Comparison of ENCODE assay signal across 2 cellular contexts in the genomic region with DNA sequence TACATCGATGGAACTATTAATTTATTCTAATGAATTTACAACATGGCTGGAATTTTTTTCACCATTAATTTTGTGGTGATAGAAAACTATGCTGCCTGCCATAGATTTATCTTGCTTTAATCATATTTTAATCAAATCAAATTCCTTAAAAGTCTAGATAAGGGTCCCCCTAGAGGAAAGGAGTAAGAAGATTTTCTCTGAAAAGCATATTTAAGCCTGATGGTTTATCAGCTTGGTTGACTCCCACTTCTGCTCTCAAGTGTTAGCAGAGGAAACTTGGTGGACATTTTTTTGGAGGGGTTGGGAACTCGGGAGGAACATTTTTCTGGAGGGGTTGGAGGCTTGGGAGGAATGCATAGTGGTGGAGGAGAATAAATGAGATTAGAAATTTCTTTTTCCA.
TF ChIP-seq lines count a peak whose summit lies in the region.

No MANE protein-coding gene starts in this region.

TF ChIP-seq in IMR-90, 13 proteins besides CTCF, POLR2A, EP300 and RAD21 (continued from another document):
- TF ChIP-seq CHD1 (IDR thresholded peaks at IDR 0.05; ENCODE audit: low read depth, low read length) (no peak), RFX5 (IDR thresholded peaks at IDR 0.05; ENCODE audit: low read depth, low read length) (no peak), SMC3 (IDR thresholded peaks at IDR 0.05; ENCODE audit: low read depth, low read length) (no peak), NFE2L2 (IDR thresholded peaks at IDR 0.05; ENCODE audit: low read depth, low read length) (no peak), MXI1 (IDR thresholded peaks at IDR 0.05; ENCODE audit: borderline replicate concordance, low read depth, low read length) (no peak)

TF ChIP-seq in SK-N-SH treated with all-trans-retinoic acid at 6 μM for 48 hours, 23 proteins besides CTCF, POLR2A, EP300 and RAD21 (continued from another document):
- TF ChIP-seq, protein P1, sequence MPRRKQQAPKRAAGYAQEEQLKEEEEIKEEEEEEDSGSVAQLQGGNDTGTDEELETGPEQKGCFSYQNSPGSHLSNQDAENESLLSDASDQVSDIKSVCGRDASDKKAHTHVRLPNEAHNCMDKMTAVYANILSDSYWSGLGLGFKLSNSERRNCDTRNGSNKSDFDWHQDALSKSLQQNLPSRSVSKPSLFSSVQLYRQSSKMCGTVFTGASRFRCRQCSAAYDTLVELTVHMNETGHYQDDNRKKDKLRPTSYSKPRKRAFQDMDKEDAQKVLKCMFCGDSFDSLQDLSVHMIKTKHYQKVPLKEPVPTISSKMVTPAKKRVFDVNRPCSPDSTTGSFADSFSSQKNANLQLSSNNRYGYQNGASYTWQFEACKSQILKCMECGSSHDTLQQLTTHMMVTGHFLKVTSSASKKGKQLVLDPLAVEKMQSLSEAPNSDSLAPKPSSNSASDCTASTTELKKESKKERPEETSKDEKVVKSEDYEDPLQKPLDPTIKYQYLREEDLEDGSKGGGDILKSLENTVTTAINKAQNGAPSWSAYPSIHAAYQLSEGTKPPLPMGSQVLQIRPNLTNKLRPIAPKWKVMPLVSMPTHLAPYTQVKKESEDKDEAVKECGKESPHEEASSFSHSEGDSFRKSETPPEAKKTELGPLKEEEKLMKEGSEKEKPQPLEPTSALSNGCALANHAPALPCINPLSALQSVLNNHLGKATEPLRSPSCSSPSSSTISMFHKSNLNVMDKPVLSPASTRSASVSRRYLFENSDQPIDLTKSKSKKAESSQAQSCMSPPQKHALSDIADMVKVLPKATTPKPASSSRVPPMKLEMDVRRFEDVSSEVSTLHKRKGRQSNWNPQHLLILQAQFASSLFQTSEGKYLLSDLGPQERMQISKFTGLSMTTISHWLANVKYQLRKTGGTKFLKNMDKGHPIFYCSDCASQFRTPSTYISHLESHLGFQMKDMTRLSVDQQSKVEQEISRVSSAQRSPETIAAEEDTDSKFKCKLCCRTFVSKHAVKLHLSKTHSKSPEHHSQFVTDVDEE (CRISPR knock-in tag; IDR thresholded peaks at IDR 0.05), result no peak
- no peak for TF ChIP-seq OSR1 (CRISPR knock-in tag; IDR thresholded peaks at IDR 0.05)
- TF ChIP-seq, protein P2, sequence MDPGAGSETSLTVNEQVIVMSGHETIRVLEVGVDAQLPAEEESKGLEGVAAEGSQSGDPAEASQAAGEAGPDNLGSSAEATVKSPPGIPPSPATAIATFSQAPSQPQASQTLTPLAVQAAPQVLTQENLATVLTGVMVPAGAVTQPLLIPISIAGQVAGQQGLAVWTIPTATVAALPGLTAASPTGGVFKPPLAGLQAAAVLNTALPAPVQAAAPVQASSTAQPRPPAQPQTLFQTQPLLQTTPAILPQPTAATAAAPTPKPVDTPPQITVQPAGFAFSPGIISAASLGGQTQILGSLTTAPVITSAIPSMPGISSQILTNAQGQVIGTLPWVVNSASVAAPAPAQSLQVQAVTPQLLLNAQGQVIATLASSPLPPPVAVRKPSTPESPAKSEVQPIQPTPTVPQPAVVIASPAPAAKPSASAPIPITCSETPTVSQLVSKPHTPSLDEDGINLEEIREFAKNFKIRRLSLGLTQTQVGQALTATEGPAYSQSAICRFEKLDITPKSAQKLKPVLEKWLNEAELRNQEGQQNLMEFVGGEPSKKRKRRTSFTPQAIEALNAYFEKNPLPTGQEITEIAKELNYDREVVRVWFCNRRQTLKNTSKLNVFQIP (CRISPR knock-in tag; IDR thresholded peaks at IDR 0.05; ENCODE audit: borderline replicate concordance, low read depth), result no peak
- TF ChIP-seq SNAI2 (CRISPR knock-in tag; IDR thresholded peaks at IDR 0.05), result no peak
- TF ChIP-seq ESRRG (CRISPR knock-in tag; IDR thresholded peaks at IDR 0.05), result no peak
- TF ChIP-seq ISL1 (CRISPR knock-in tag; IDR thresholded peaks at IDR 0.05), result peak; percentile 74
- TF ChIP-seq ARNTL (CRISPR knock-in tag; IDR thresholded peaks at IDR 0.05; ENCODE audit: borderline replicate concordance, low read depth), result no peak
- no peak for TF ChIP-seq BACH2 (CRISPR knock-in tag; IDR thresholded peaks at IDR 0.05; ENCODE audit: borderline replicate concordance)
- no peak for TF ChIP-seq ZFP30 (CRISPR knock-in tag; IDR thresholded peaks at IDR 0.05)
- peak; percentile 43; the same call in 1 of the 2 replicates for TF ChIP-seq TCF4 (CRISPR knock-in tag; IDR thresholded peaks at IDR 0.05; ENCODE audit: borderline replicate concordance)
- TF ChIP-seq, protein P3, sequence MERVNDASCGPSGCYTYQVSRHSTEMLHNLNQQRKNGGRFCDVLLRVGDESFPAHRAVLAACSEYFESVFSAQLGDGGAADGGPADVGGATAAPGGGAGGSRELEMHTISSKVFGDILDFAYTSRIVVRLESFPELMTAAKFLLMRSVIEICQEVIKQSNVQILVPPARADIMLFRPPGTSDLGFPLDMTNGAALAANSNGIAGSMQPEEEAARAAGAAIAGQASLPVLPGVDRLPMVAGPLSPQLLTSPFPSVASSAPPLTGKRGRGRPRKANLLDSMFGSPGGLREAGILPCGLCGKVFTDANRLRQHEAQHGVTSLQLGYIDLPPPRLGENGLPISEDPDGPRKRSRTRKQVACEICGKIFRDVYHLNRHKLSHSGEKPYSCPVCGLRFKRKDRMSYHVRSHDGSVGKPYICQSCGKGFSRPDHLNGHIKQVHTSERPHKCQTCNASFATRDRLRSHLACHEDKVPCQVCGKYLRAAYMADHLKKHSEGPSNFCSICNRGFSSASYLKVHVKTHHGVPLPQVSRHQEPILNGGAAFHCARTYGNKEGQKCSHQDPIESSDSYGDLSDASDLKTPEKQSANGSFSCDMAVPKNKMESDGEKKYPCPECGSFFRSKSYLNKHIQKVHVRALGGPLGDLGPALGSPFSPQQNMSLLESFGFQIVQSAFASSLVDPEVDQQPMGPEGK (CRISPR knock-in tag; IDR thresholded peaks at IDR 0.05; ENCODE audit: borderline replicate concordance), result no peak
